In genomic region chr3:182789371-182789770, GRCh38 we compare ENCODE assay signal across 15 cellular contexts. TPM values are rescaled to one million over a fixed set of nuclear protein-coding genes. Genes with fewer than 3 reads are reported as not detected.
DNase-seq lines count a peak whose midpoint lies in the region; ATAC-seq, FAIRE-seq and TF ChIP-seq lines count a peak whose summit lies in the region.
"Had no signal": no experiment of that assay in that cellular context is flagged by ENCODE, and none has a peak within 500 bp of the region (broad histone marks: within the 10 kb centered on the region; RNA-seq: fewer than 3 reads in every experiment).

No MANE protein-coding gene starts in this region.

- ATAC-seq in GM21390 (IDR thresholded peaks at IDR 0.05; ENCODE audit: unreplicated experiment) (peak; percentile 25), HG03520 (IDR thresholded peaks at IDR 0.05; ENCODE audit: unreplicated experiment) (peak; percentile 14), right cardiac atrium (no peak)
- ATAC-seq: body of pancreas, psoas muscle had no signal

- no peaks in the 10 kb centered on the region for H3K9me3 ChIP-seq in endothelial cell of umbilical vein (replicated peaks; ENCODE audit: control insufficient read depth, insufficient read depth, low read length)
- H3K9me3 ChIP-seq in right cardiac atrium (ENCODE audit: control insufficient read depth, low read length) = no peaks in the 10 kb centered on the region
- H3K9me3 ChIP-seq: body of pancreas, psoas muscle had no signal

- H3K4me1 Mint-ChIP-seq in Calu3 (ENCODE audit: low read depth, unreplicated experiment) = no peaks in the 10 kb centered on the region

- peak overlapping the region; percentile 82 for H2AFZ ChIP-seq in endothelial cell of umbilical vein (ENCODE audit: low read depth, low read length)

- POLR2A ChIA-PET in endothelial cell of umbilical vein (lab: Charles Lee) = no interaction called here

- FAIRE-seq in GM12892 (lab: Jason Lieb, UNC) = peak; percentile 75
- peak; percentile 64 for FAIRE-seq in endothelial cell of umbilical vein (lab: Jason Lieb, UNC)

- no peaks in the 10 kb centered on the region for H3K9me3 Mint-ChIP-seq in Calu3 (ENCODE audit: low read depth, unreplicated experiment)

- no peak overlapping the region for H3K4me3 Mint-ChIP-seq in Calu3 (ENCODE audit: low read depth, unreplicated experiment)

- peak overlapping the region; percentile 47 for H3K9ac ChIP-seq in endothelial cell of umbilical vein (replicated peaks; ENCODE audit: extremely low read depth, insufficient read depth, low read length)

- peaks cover 34% of the 10 kb centered on the region for H3K4me1 ChIP-seq in endothelial cell of umbilical vein (ENCODE audit: control insufficient read depth, extremely low read depth, insufficient read depth, low read length)
- H3K4me1 ChIP-seq in right cardiac atrium (ENCODE audit: control insufficient read depth, insufficient read depth, low read length) = no peaks in the 10 kb centered on the region
- H3K4me1 ChIP-seq: body of pancreas, psoas muscle had no signal

- TF ChIP-seq POLR2A in GM12892 (IDR thresholded peaks at IDR 0.05; ENCODE audit: low read depth, low read length) = no peak
- TF ChIP-seq POLR2A in endothelial cell of umbilical vein (IDR thresholded peaks at IDR 0.05; ENCODE audit: low read depth, low read length) = peak; percentile 6

- DNase-seq in GM12892 (ENCODE audit: insufficient read length) (no peak), endothelial cell of umbilical vein (ENCODE audit: low read depth, low spot score) (peak; percentile 81), right cardiac atrium (no peak), Calu3 (no peak), dorsolateral prefrontal cortex (no peak), NCI-H1105 (lab: John Stamatoyannopoulos, UW) (no peak)
- DNase-seq: activated CD4-positive, CD25-positive, alpha-beta regulatory T cell; body of pancreas; GOT3; NCI-H345; psoas muscle; Right ventricle myocardium superior; stimulated activated CD4-positive, alpha-beta T cell treated with anti-CD3 and anti-CD28 coated beads, Interleukin-4, amount 100 ng/mL, for 1 hour had no signal

- H3K79me2 ChIP-seq in endothelial cell of umbilical vein (ENCODE audit: control insufficient read depth, insufficient read depth, low read length) = peaks cover 5% of the 10 kb centered on the region

- H3K27me3 Mint-ChIP-seq in Calu3 (ENCODE audit: unreplicated experiment) = no peaks in the 10 kb centered on the region

- H3K27ac ChIP-seq in endothelial cell of umbilical vein (ENCODE audit: insufficient read depth, low read depth, low read length) = no peak overlapping the region
- no peak overlapping the region for H3K27ac ChIP-seq in right cardiac atrium (ENCODE audit: low read length)
- H3K27ac ChIP-seq in dorsolateral prefrontal cortex = no peak overlapping the region
- H3K27ac ChIP-seq: body of pancreas, psoas muscle had no signal

- no peak overlapping the region for H3K27ac Mint-ChIP-seq in Calu3 (ENCODE audit: unreplicated experiment)

- intact Hi-C loops in endothelial cell of umbilical vein (cut with micrococcal nuclease) (no loop called here), right cardiac atrium (cut with DNase I) (no loop called here), Calu3 (cut with micrococcal nuclease; ENCODE audit: unreplicated experiment) (no loop called here), dorsolateral prefrontal cortex (cut with DNase I) (no loop called here)

- WGBS in right cardiac atrium = 34% methylated on average over 1 of the region's 1 CpG

- H3K9me1 ChIP-seq in endothelial cell of umbilical vein (replicated peaks; ENCODE audit: control insufficient read depth, extremely low read depth, insufficient read depth, low read length) = no peaks in the 10 kb centered on the region

- no peaks in the 10 kb centered on the region for H4K20me1 ChIP-seq in endothelial cell of umbilical vein (replicated peaks; ENCODE audit: control insufficient read depth, extremely low read depth, insufficient read depth, low read length)

- no peaks in the 10 kb centered on the region for H3K27me3 ChIP-seq in endothelial cell of umbilical vein (ENCODE audit: control insufficient read depth in 2 of 2, insufficient read depth in 2 of 2, low read length in 2 of 2)
- H3K27me3 ChIP-seq in right cardiac atrium (ENCODE audit: control insufficient read depth, insufficient read depth) = no peaks in the 10 kb centered on the region
- peaks cover 0 to 6% (median 0%) of the 10 kb centered on the region in 45 donors for H3K27me3 ChIP-seq in dorsolateral prefrontal cortex
- H3K27me3 ChIP-seq: body of pancreas had no signal

- peaks cover 21% of the 10 kb centered on the region for H3K36me3 Mint-ChIP-seq in Calu3 (ENCODE audit: insufficient read depth, unreplicated experiment)

- H3K36me3 ChIP-seq in endothelial cell of umbilical vein (ENCODE audit: control insufficient read depth in 2 of 2, extremely low read depth in 1 of 2, insufficient read depth in 2 of 2, low read length in 2 of 2) = no peaks in the 10 kb centered on the region

- CTCF ChIA-PET in endothelial cell of umbilical vein (lab: Charles Lee) (interaction anchor here (0.6 to 2.3 kb wide), 11 partner anchors 8 to 82 kb away, joined by 3 to 21 read pairs (median 3); no protein-coding TSS in a partner anchor), Calu3 (lab: Charles Lee) (no interaction called here)

- no peak overlapping the region for H3K4me3 ChIP-seq in endothelial cell of umbilical vein (replicated peaks in 1 of 3; ENCODE audit: insufficient read depth in 1 of 3, low read depth in 1 of 3, low read length in 3 of 3)
- no peak overlapping the region for H3K4me3 ChIP-seq in right cardiac atrium (ENCODE audit: low read length)
- no peak overlapping the region for H3K4me3 ChIP-seq in dorsolateral prefrontal cortex
- H3K4me3 ChIP-seq: body of pancreas, psoas muscle had no signal

- dilution Hi-C loops in endothelial cell of umbilical vein (cut with MboI; ENCODE audit: extremely low pct_ligation_motif_present, low sequenced_read_pairs) = no loop called here

- BruUV-seq in endothelial cell of umbilical vein (replicated peaks; lab: Mats Ljungman, UMichigan) (no TSS peak), Calu3 (replicated peaks; lab: Mats Ljungman, UMichigan) (no TSS peak)

- no peak for TF ChIP-seq CTCF in endothelial cell of umbilical vein (IDR thresholded peaks at IDR 0.05; ENCODE audit: extremely low read depth in 1 of 2, insufficient read depth in 1 of 2, low read depth in 1 of 2, low read length in 2 of 2)
- TF ChIP-seq CTCF in Calu3 (IDR thresholded peaks at IDR 0.05; ENCODE audit: unreplicated experiment) = no peak
- no peak for TF ChIP-seq CTCF in dorsolateral prefrontal cortex (IDR thresholded peaks at IDR 0.05 in 54 of 56, conservative IDR thresholded peaks at IDR 0.05 in 2 of 56; ENCODE audit: low read depth in 1 of 56, partially characterized antibody in 56 of 56)

- H3K4me2 ChIP-seq in endothelial cell of umbilical vein (ENCODE audit: insufficient read depth, low read length) = peak overlapping the region; percentile 74

TF ChIP-seq in endothelial cell of umbilical vein, 7 proteins besides CTCF, POLR2A, EP300 and RAD21:
- no peak for TF ChIP-seq FOS (IDR thresholded peaks at IDR 0.05; ENCODE audit: borderline replicate concordance, insufficient read depth, low read length)
- TF ChIP-seq POLR2AphosphoS5 (IDR thresholded peaks at IDR 0.05; ENCODE audit: insufficient read depth, low read depth, low read length) = no peak
- TF ChIP-seq MYC (IDR thresholded peaks at IDR 0.05; ENCODE audit: low read depth, low read length) = no peak
- no peak for TF ChIP-seq MAX (IDR thresholded peaks at IDR 0.05; ENCODE audit: insufficient read depth, insufficient read length)

RNA-seq across cellular contexts. Expression of gene ATP11B, which starts 3.9 kb away (rescaled TPM):
- 31.1 TPM for polyA plus RNA-seq in GM12892 (2012; ENCODE audit: missing spikeins)
- total RNA-seq in endothelial cell of umbilical vein = 49.3 and 62.3 TPM in 2 replicates
- polyA plus RNA-seq in endothelial cell of umbilical vein = 7.3 and 10.1 TPM in 2 replicates
- polyA plus RNA-seq in endothelial cell of umbilical vein (2011; cell fraction: cytosol; rRNA removed) = 7.8 and 8.7 TPM in 2 replicates
- polyA plus RNA-seq in endothelial cell of umbilical vein (2011; cell fraction: nucleus; rRNA removed) = 20.9 and 25.2 TPM in 2 replicates
- 22.2 and 34.9 TPM in 2 replicates for polyA plus RNA-seq in endothelial cell of umbilical vein (2012)
- polyA minus RNA-seq in endothelial cell of umbilical vein = 27.7 and 34.4 TPM in 2 replicates
- 20.6 TPM for polyA minus RNA-seq in endothelial cell of umbilical vein (2011; cell fraction: cytosol; rRNA and poly(A)+ RNA removed)
- polyA minus RNA-seq in endothelial cell of umbilical vein (2011; cell fraction: nucleus; rRNA and poly(A)+ RNA removed) = 45.1 and 57.8 TPM in 2 replicates
- total RNA-seq in right cardiac atrium = 10 to 100 TPM; 34.9 to 43.6 (median 38.7) TPM
- 9.5 TPM for polyA plus RNA-seq in right cardiac atrium
- total RNA-seq in Calu3 (2022) = 81.9 and 84.0 TPM in 2 replicates
- total RNA-seq in dorsolateral prefrontal cortex = 10 to 100 TPM; 29.5 to 78.3 (median 50.7) TPM

Comparison
In these comparisons a context has a peak if more than half of its experiments do, and no peak if none do; other contexts are left out.
1. ATAC-seq: peak in GM21390 (single experiment) and HG03520 (single experiment); none in right cardiac atrium (0 of 2).